Comparison of ENCODE assay signal across 9 cellular contexts in the genomic region with DNA sequence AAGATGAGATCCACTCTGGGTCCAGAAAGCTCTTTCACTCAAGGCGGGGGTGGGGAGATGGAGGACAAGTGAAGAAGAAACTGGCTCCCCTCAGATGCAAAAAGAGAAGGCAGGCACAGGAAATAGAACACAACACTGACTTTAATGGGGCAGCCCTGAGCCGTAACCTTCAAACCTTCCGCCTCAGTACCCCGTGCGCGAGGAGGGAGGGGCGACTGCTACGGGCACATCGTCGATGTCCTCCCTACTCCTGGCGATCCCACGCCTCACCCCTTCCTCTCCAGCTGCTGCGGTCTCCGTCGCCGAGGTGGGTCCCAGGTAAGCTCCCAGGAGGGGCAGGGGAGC. TPM values are rescaled to one million over a fixed set of nuclear protein-coding genes. Genes with fewer than 3 reads are reported as not detected.
DNase-seq lines count a peak whose midpoint lies in the region; ATAC-seq and TF ChIP-seq lines count a peak whose summit lies in the region.
"Had no signal": no experiment of that assay in that cellular context is flagged by ENCODE, and none has a peak within 500 bp of the region (broad histone marks: within the 10 kb centered on the region; RNA-seq: fewer than 3 reads in every experiment).

No MANE protein-coding gene starts in this region.

- in situ Hi-C loops in GM13976 (cut with MboI; ENCODE audit: low sequenced_read_pairs, unreplicated experiment), result no loop called here

- no peak for ATAC-seq in HG03095 (IDR thresholded peaks at IDR 0.05; ENCODE audit: unreplicated experiment)

- H3K27me3 ChIP-seq in NT2/D1 (ENCODE audit: insufficient read depth, insufficient read length), result peaks cover 55% of the 10 kb centered on the region
- peaks cover 62% of the 10 kb centered on the region for H3K27me3 ChIP-seq in neural progenitor cell

- DNase-seq in AG10803 (ENCODE audit: low read depth) (no peak), NT2/D1 (ENCODE audit: low read depth, low spot score) (no peak), epithelial cell of esophagus (ENCODE audit: low read depth) (no peak), neural progenitor cell (ENCODE audit: low spot score) (peak; percentile 35), GM13976 (ENCODE audit: low spot score) (no peak), AG20443 (ENCODE audit: low spot score) (no peak), HuH-7.5 (ENCODE audit: low spot score) (no peak)

- peak overlapping the region; percentile 95 for H2AFZ ChIP-seq in neural progenitor cell (replicated peaks)

- H3K79me2 ChIP-seq in neural progenitor cell (ENCODE audit: low read depth), result no peaks in the 10 kb centered on the region

- H3K36me3 ChIP-seq in NT2/D1 (ENCODE audit: insufficient read depth, insufficient read length, low read length), result no peaks in the 10 kb centered on the region
- H3K36me3 ChIP-seq in neural progenitor cell, result no peaks in the 10 kb centered on the region

- no peaks in the 10 kb centered on the region for H3K36me3 Mint-ChIP-seq in neural progenitor cell

- peaks cover 4% of the 10 kb centered on the region for H4K20me1 ChIP-seq in neural progenitor cell (ENCODE audit: low read depth)

- H3K4me1 Mint-ChIP-seq in neural progenitor cell, result peaks cover 24% of the 10 kb centered on the region

- H3K9me3 Mint-ChIP-seq in neural progenitor cell, result peaks cover 3% of the 10 kb centered on the region

- peaks cover 38% of the 10 kb centered on the region for H3K27me3 Mint-ChIP-seq in neural progenitor cell (ENCODE audit: insufficient read depth, low read depth)

- peak overlapping the region; percentile 79 for H3K9ac ChIP-seq in NT2/D1 (ENCODE audit: insufficient read length, low read depth)
- no peak overlapping the region for H3K9ac ChIP-seq in neural progenitor cell
- H3K9ac ChIP-seq: KMS-11 had no signal

- H3K27ac Mint-ChIP-seq in neural progenitor cell, result no peak overlapping the region

- H3K27ac ChIP-seq in neural progenitor cell, result no peak overlapping the region
- H3K27ac ChIP-seq: KMS-11 had no signal

- peak overlapping the region; percentile 73 for H3K4me3 Mint-ChIP-seq in neural progenitor cell

- H3K4me3 ChIP-seq in AG10803 (ENCODE audit: low read length), result peak overlapping the region; percentile 66
- H3K4me3 ChIP-seq in NT2/D1 (ENCODE audit: insufficient read length, low read depth), result peak overlapping the region; percentile 44
- H3K4me3 ChIP-seq in epithelial cell of esophagus (ENCODE audit: low read length), result peak overlapping the region; percentile 47
- peak overlapping the region; percentile 49 for H3K4me3 ChIP-seq in neural progenitor cell

- H3K9me3 ChIP-seq in NT2/D1 (ENCODE audit: insufficient read depth, low read length), result no peaks in the 10 kb centered on the region
- H3K9me3 ChIP-seq in neural progenitor cell (ENCODE audit: low read depth), result no peaks in the 10 kb centered on the region

- TF ChIP-seq CTCF in AG10803 (conservative IDR thresholded peaks at IDR 0.05; ENCODE audit: low read length) (no peak), epithelial cell of esophagus (IDR thresholded peaks at IDR 0.05; ENCODE audit: insufficient read depth, low read depth, low read length, missing control alignments) (no peak), neural progenitor cell (IDR thresholded peaks at IDR 0.05) (no peak), GM13976 (IDR thresholded peaks at IDR 0.05; ENCODE audit: borderline replicate concordance, control extremely low read depth, extremely low read depth, insufficient read depth, missing control alignments) (no peak)

- H3K4me1 ChIP-seq in NT2/D1 (ENCODE audit: insufficient read depth, insufficient read length) (peaks cover 2% of the 10 kb centered on the region), neural progenitor cell (peaks cover 5% of the 10 kb centered on the region)

- peaks cover 26% of the 10 kb centered on the region for H3F3A ChIP-seq in neural progenitor cell (ENCODE audit: low read depth)

- H3K4me2 ChIP-seq in neural progenitor cell, result peak overlapping the region; percentile 80
- H3K4me2 ChIP-seq: KMS-11 had no signal

RNA-seq across cellular contexts. Expression of gene SPEF1, which starts 3.9 kb away (rescaled TPM):
- 0.34 and 1.2 TPM in 2 replicates for total RNA-seq in neural progenitor cell (ENCODE audit: low replicate concordance)

RNA-seq across cellular contexts. Expression of gene CENPB, which starts 9.2 kb away (rescaled TPM):
- 5.0 and 28.9 TPM in 2 replicates for total RNA-seq in neural progenitor cell (ENCODE audit: low replicate concordance)

RNA-seq across cellular contexts. Expression of gene ADISSP, which starts 9.8 kb away (rescaled TPM):
- total RNA-seq in neural progenitor cell (ENCODE audit: low replicate concordance), result 17.6 and 42.8 TPM in 2 replicates

RNA-seq across cellular contexts. Expression of gene CDC25B, which starts 18.8 kb away (rescaled TPM):
- total RNA-seq in neural progenitor cell (ENCODE audit: low replicate concordance), result 9.3 and 22.9 TPM in 2 replicates

RNA-seq across cellular contexts. Expression of gene AP5S1, which starts 43.0 kb away (rescaled TPM):
- 1.2 and 3.4 TPM in 2 replicates for total RNA-seq in neural progenitor cell (ENCODE audit: low replicate concordance)
